8 cellular contexts compared by ENCODE assay signal in the genomic region with DNA sequence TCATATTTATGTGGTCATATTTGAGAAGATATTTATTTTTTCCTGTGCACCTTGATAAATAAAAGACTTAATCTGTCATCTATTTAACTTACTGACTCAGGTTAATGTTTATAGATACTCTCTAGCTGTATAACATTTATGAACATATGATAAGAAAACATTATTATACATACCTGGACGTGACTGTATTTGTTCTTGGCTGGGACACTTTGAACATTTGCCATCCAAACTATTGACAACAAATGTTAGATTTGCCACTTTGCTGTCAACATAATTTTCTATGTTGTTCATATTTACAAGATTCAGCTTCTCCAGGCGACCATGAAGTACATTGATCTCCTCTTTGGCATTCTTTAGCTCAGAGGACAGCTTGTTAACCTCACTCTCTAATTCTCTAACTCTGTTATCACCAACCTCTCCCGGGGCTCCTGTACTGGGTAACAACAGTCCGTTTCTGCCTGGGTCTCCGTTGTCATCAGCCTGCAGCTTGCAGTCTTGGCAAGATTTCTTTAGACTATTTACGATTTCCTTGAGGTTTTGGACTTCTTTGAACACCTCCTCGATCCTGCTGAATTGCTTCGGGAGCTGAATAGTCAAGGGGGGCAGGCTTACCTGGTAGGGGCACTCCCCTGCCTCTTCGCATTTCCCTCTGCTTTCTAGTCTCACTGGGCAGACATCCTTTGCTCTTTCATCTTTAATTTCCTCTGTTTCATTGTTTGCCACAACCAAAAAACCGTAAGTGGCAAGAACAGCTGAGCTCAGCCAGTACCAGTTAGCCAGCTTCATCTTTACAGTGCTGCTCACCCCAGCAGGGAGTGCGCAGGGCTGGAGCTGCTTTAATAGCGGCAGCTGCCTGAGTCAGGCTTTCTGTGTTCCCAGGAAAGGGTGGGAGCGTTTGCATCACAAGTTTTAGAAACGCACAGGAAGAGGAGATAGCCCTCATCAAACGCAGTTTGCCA. TPM values are rescaled to one million over a fixed set of nuclear protein-coding genes. Genes with fewer than 3 reads are reported as not detected.
DNase-seq lines count a peak whose midpoint lies in the region; ATAC-seq and TF ChIP-seq lines count a peak whose summit lies in the region.

A gene with protein sequence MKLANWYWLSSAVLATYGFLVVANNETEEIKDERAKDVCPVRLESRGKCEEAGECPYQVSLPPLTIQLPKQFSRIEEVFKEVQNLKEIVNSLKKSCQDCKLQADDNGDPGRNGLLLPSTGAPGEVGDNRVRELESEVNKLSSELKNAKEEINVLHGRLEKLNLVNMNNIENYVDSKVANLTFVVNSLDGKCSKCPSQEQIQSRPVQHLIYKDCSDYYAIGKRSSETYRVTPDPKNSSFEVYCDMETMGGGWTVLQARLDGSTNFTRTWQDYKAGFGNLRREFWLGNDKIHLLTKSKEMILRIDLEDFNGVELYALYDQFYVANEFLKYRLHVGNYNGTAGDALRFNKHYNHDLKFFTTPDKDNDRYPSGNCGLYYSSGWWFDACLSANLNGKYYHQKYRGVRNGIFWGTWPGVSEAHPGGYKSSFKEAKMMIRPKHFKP (minus strand): TSS at position 812 of the 959 bp plus-strand sequence. CDS start 26 bp downstream, at position 786.

- 46% methylated on average over 14 of the region's 15 CpGs for WGBS in HUES64

- H3K27me3 ChIP-seq in HUES64 (ENCODE audit: insufficient read depth, low read length) (no peaks in the 10 kb centered on the region), muscle layer of colon (ENCODE audit: control insufficient read depth in 1 of 2, insufficient read depth in 2 of 2, low read length in 2 of 2) (no peaks in the 10 kb centered on the region), thoracic aorta (replicated peaks; ENCODE audit: insufficient read depth) (no peaks in the 10 kb centered on the region)

- peaks cover 7% of the 10 kb centered on the region; the same call in 1 of the 2 replicates for H3K4me1 ChIP-seq in HUES64 (ENCODE audit: insufficient read depth, low read length)
- H3K4me1 ChIP-seq in muscle layer of colon (ENCODE audit: insufficient read depth, low read length): peaks cover 8% of the 10 kb centered on the region
- peaks cover 5 to 36% of the 10 kb centered on the region in 2 donors for H3K4me1 ChIP-seq in thoracic aorta (ENCODE audit: control insufficient read depth in 1 of 2, low read depth in 2 of 2)

- H3K9me3 ChIP-seq in HUES64 (ENCODE audit: insufficient read depth, low read depth, low read length) (no peaks in the 10 kb centered on the region), muscle layer of colon (ENCODE audit: low read length) (no peaks in the 10 kb centered on the region), thoracic aorta (no peaks in the 10 kb centered on the region)

- H3K9ac ChIP-seq in HUES64 (ENCODE audit: low read depth, low read length): 0 out of 2 replicates have a peak within 1 kb of the TSS, but pooled peaks have one; percentile 14
- H3K9ac ChIP-seq in muscle layer of colon (ENCODE audit: low read length): peak within 1 kb of the TSS; percentile 88

- DNase-seq in AG10803 (ENCODE audit: low read depth): peak; percentile 52
- peak; percentile 53 for DNase-seq in activated CD4-positive, alpha-beta memory T cell treated with anti-CD3 and anti-CD28 coated beads for 36 hours
- peak; percentile 51 for DNase-seq in epithelial cell of esophagus (ENCODE audit: low read depth)
- DNase-seq in thoracic aorta (ENCODE audit: low spot score): peak; percentile 9
- no peak for DNase-seq in SIG-M5 (lab: John Stamatoyannopoulos, UW)

- peak within 1 kb of the TSS; percentile 68 for H3K27ac Mint-ChIP-seq in activated CD4-positive, alpha-beta memory T cell treated with anti-CD3 and anti-CD28 coated beads for 36 hours

- H3K4me3 ChIP-seq in AG10803 (ENCODE audit: low read length) (peak within 1 kb of the TSS; percentile 40), HUES64 (ENCODE audit: low read length) (peak within 1 kb of the TSS; percentile 43), epithelial cell of esophagus (ENCODE audit: low read length) (no peak within 1 kb of the TSS), muscle layer of colon (ENCODE audit: low read depth in 1 of 2, low read length in 2 of 2) (peak within 1 kb of the TSS; percentile 40 to 87), thoracic aorta (peak within 1 kb of the TSS; percentile 93)

- no peaks in the 10 kb centered on the region for H3K9me3 Mint-ChIP-seq in activated CD4-positive, alpha-beta memory T cell treated with anti-CD3 and anti-CD28 coated beads for 36 hours

- POLR2A ChIA-PET in activated CD4-positive, alpha-beta memory T cell treated with anti-CD3 and anti-CD28 coated beads for 36 hours (lab: Charles Lee): no interaction called here

- CTCF ChIA-PET in activated CD4-positive, alpha-beta memory T cell treated with anti-CD3 and anti-CD28 coated beads for 36 hours (lab: Charles Lee): interaction anchor here (0.7 to 2.6 kb wide), 2 partner anchors 48 to 133 kb away, joined by 3 to 19 read pairs; no protein-coding TSS in a partner anchor

- intact Hi-C loops in activated CD4-positive, alpha-beta memory T cell treated with anti-CD3 and anti-CD28 coated beads for 36 hours (cut with micrococcal nuclease): no loop called here

- no peak within 1 kb of the TSS for H3K27ac ChIP-seq in HUES64 (ENCODE audit: low read depth, low read length)
- peak within 1 kb of the TSS; percentile 76 for H3K27ac ChIP-seq in muscle layer of colon (ENCODE audit: low read depth, low read length)
- H3K27ac ChIP-seq in thoracic aorta: peak within 1 kb of the TSS; percentile 70 to 84

- TF ChIP-seq CTCF in AG10803 (conservative IDR thresholded peaks at IDR 0.05; ENCODE audit: low read length) (no peak), epithelial cell of esophagus (IDR thresholded peaks at IDR 0.05; ENCODE audit: insufficient read depth, low read depth, low read length, missing control alignments) (no peak), thoracic aorta (IDR thresholded peaks at IDR 0.05) (no peak)

- ATAC-seq in thoracic aorta (ENCODE audit: insufficient number of reproducible peaks, low FRiP score, low read depth) (peak; percentile 48), GM21360 (IDR thresholded peaks at IDR 0.05; ENCODE audit: unreplicated experiment) (no peak)

- H3K4me3 Mint-ChIP-seq in activated CD4-positive, alpha-beta memory T cell treated with anti-CD3 and anti-CD28 coated beads for 36 hours: peak within 1 kb of the TSS; percentile 74

- no peaks in the 10 kb centered on the region for H3K27me3 Mint-ChIP-seq in activated CD4-positive, alpha-beta memory T cell treated with anti-CD3 and anti-CD28 coated beads for 36 hours

- no peaks in the 10 kb centered on the region for H3K36me3 Mint-ChIP-seq in activated CD4-positive, alpha-beta memory T cell treated with anti-CD3 and anti-CD28 coated beads for 36 hours

- H3K36me3 ChIP-seq in HUES64 (ENCODE audit: insufficient read depth, low read length) (no peaks in the 10 kb centered on the region), muscle layer of colon (ENCODE audit: insufficient read depth, low read length) (no peaks in the 10 kb centered on the region), thoracic aorta (no peaks in the 10 kb centered on the region)

- H3K4me1 Mint-ChIP-seq in activated CD4-positive, alpha-beta memory T cell treated with anti-CD3 and anti-CD28 coated beads for 36 hours (ENCODE audit: low read depth): peaks cover 26% of the 10 kb centered on the region

RNA-seq across cellular contexts. Expression of the gene that starts here (rescaled TPM):
- polyA plus RNA-seq in HUES64 (2013, experiment 1 of 2): not detected
- not detected for polyA plus RNA-seq in HUES64 (2013, experiment 2 of 2)
- under 1 TPM; 0.55 to 0.65 TPM for total RNA-seq in activated CD4-positive, alpha-beta memory T cell treated with anti-CD3 and anti-CD28 coated beads for 36 hours
- 100 to 1,000 TPM; 163 to 242 TPM for total RNA-seq in thoracic aorta

Comparison
In these comparisons a context has a peak if more than half of its experiments do, and no peak if none do; other contexts are left out.
1. RNA of the gene that starts here (total RNA-seq): 163 to 242 TPM in thoracic aorta; 0.55 to 0.65 TPM in activated CD4-positive, alpha-beta memory T cell treated with anti-CD3 and anti-CD28 coated beads for 36 hours; every median in the first group is over 10 times any median in the second.
2. Peak in DNase-seq in activated CD4-positive, alpha-beta memory T cell treated with anti-CD3 and anti-CD28 coated beads for 36 hours; RNA of the gene not detected or under 1 TPM.